ENCODE assay signal across 1 cellular context in the genomic region with DNA sequence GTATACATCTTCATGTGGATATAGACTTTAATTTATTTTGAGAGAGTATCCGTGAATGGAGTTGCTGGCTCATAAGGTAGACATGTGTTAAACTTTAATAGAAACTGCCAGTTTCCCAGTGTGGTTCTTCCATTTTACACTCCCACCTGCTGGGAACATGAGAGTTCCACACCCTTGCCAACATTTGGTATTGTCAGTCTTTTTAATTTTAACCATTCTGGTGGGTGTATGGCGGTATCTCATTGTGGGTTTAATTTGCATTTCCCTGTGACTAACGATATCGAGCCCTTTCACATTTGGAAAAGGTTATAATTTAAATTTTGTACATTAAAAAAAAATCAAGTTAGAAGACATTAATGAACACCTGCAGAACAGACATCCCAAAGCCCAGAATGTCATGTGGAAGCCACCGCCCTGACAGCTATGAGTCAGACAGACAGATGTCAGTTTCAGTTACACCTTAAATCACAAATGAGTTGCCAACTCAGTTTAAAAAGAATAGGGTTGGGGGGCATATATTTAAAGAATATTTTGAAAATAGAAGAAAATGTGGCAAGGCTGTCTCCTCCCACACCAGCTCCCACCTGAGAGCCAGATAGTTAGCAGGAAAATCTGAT.
TF ChIP-seq lines count a peak whose summit lies in the region.

No MANE protein-coding gene starts in this region.

TF ChIP-seq in GM12878, 131 proteins besides CTCF, POLR2A, EP300 and RAD21 (continued from another document):
- peak; percentile 61; the same call in 1 of the 2 replicates for TF ChIP-seq IRF4 (IDR thresholded peaks at IDR 0.05; ENCODE audit: low read depth, low read length)
- TF ChIP-seq CREB1 (IDR thresholded peaks at IDR 0.05; ENCODE audit: low read depth): no peak; the same call in 1 of the 2 replicates
- TF ChIP-seq DPF2 (IDR thresholded peaks at IDR 0.05): peak; percentile 51; the same call in 1 of the 2 replicates
- TF ChIP-seq SMARCA5 (IDR thresholded peaks at IDR 0.05): 0 out of 2 replicates have a peak, but pooled peaks have one; percentile 51
- TF ChIP-seq, protein P1, sequence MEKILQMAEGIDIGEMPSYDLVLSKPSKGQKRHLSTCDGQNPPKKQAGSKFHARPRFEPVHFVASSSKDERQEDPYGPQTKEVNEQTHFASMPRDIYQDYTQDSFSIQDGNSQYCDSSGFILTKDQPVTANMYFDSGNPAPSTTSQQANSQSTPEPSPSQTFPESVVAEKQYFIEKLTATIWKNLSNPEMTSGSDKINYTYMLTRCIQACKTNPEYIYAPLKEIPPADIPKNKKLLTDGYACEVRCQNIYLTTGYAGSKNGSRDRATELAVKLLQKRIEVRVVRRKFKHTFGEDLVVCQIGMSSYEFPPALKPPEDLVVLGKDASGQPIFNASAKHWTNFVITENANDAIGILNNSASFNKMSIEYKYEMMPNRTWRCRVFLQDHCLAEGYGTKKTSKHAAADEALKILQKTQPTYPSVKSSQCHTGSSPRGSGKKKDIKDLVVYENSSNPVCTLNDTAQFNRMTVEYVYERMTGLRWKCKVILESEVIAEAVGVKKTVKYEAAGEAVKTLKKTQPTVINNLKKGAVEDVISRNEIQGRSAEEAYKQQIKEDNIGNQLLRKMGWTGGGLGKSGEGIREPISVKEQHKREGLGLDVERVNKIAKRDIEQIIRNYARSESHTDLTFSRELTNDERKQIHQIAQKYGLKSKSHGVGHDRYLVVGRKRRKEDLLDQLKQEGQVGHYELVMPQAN (conservative IDR thresholded peaks at IDR 0.05): no peak
- TF ChIP-seq IKZF2 (IDR thresholded peaks at IDR 0.05): peak in 1 of 2 experiments; percentile 47; a peak in 1 of 4 replicates
- TF ChIP-seq JUNB (IDR thresholded peaks at IDR 0.05): peak; percentile 88
- TF ChIP-seq FOXM1 (IDR thresholded peaks at IDR 0.05; ENCODE audit: low read depth, low read length): peak; percentile 90
- peak; percentile 77 for TF ChIP-seq RUNX3 (IDR thresholded peaks at IDR 0.05; ENCODE audit: low read length)
- peak; percentile 62; the same call in 1 of the 2 replicates for TF ChIP-seq CREM (IDR thresholded peaks at IDR 0.05; ENCODE audit: low read depth)
- no peak for TF ChIP-seq CBX3 (IDR thresholded peaks at IDR 0.05; ENCODE audit: borderline replicate concordance, low read depth)
- TF ChIP-seq TCF7 (IDR thresholded peaks at IDR 0.05; ENCODE audit: borderline replicate concordance): no peak
- TF ChIP-seq HDAC2 (IDR thresholded peaks at IDR 0.05): no peak
- TF ChIP-seq, protein P2, sequence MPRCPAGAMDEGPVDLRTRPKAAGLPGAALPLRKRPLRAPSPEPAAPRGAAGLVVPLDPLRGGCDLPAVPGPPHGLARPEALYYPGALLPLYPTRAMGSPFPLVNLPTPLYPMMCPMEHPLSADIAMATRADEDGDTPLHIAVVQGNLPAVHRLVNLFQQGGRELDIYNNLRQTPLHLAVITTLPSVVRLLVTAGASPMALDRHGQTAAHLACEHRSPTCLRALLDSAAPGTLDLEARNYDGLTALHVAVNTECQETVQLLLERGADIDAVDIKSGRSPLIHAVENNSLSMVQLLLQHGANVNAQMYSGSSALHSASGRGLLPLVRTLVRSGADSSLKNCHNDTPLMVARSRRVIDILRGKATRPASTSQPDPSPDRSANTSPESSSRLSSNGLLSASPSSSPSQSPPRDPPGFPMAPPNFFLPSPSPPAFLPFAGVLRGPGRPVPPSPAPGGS (IDR thresholded peaks at IDR 0.05; ENCODE audit: borderline replicate concordance, insufficient read depth, low read depth, low read length, poor library complexity, severe bottlenecking): no peak
- TF ChIP-seq ATF7 (IDR thresholded peaks at IDR 0.05; ENCODE audit: low read depth): 0 out of 2 replicates have a peak, but pooled peaks have one; percentile 25
